Comparison of ENCODE assay signal across 1 cellular context in the genomic region with DNA sequence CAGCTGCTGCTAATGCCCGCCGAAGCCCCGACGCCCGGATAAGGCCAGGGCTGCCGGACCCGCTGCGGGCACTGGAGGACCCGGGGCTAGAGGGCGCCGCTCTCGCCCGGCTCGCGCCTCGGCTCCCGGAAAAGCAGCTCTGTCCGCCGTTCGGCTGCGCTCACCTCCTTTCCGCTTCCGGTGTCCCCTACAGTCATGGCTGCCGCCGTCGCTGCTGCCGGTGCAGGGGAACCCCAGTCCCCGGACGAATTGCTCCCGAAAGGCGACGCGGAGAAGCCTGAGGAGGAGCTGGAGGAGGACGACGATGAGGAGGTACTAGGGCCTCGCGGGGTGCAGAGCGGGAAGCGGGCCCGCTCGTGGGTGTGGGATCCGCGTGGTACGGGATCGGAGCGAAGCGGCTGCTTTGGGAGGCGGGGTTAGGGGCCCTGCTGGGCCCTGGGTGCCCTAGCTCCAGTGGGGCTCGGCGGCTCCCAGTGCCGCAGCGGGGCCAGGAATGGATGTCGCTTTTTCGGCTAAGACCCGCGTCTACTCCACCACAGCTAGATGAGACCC.
A peak's percentile ranks its signal among the peaks of the same experiment; 100 is the strongest.
TF ChIP-seq lines count a peak whose summit lies in the region.

A gene (plus strand): TSS at position 174 of the 552 bp plus-strand sequence. CDS start 22 bp downstream, at position 196.

TF ChIP-seq in H1, 55 proteins besides CTCF, POLR2A, EP300 and RAD21 (continued from another document):
- TF ChIP-seq, protein P1, sequence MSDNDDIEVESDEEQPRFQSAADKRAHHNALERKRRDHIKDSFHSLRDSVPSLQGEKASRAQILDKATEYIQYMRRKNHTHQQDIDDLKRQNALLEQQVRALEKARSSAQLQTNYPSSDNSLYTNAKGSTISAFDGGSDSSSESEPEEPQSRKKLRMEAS (IDR thresholded peaks at IDR 0.05), result peak; percentile 72
- peak; percentile 90 for TF ChIP-seq EGR1 (IDR thresholded peaks at IDR 0.05; ENCODE audit: borderline replicate concordance, low read depth, low read length)
- TF ChIP-seq ASH2L (IDR thresholded peaks at IDR 0.05; ENCODE audit: low read length), result peak; percentile 94
- peak; percentile 68 for TF ChIP-seq KDM4A (IDR thresholded peaks at IDR 0.05; ENCODE audit: low read depth, low read length, severe bottlenecking)
- peak; percentile 98 for TF ChIP-seq TAF1 (IDR thresholded peaks at IDR 0.05; ENCODE audit: low read depth, low read length)
- TF ChIP-seq, protein P2, sequence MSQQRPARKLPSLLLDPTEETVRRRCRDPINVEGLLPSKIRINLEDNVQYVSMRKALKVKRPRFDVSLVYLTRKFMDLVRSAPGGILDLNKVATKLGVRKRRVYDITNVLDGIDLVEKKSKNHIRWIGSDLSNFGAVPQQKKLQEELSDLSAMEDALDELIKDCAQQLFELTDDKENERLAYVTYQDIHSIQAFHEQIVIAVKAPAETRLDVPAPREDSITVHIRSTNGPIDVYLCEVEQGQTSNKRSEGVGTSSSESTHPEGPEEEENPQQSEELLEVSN (IDR thresholded peaks at IDR 0.05), result peak; percentile 48; the same call in 1 of the 2 replicates
- no peak for TF ChIP-seq SUZ12 (IDR thresholded peaks at IDR 0.05; ENCODE audit: low read length)
- TF ChIP-seq RBBP5 (IDR thresholded peaks at IDR 0.05; ENCODE audit: borderline replicate concordance, low read depth, low read length), result peak; percentile 58; the same call in 1 of the 2 replicates
- TF ChIP-seq YY1 (IDR thresholded peaks at IDR 0.05; ENCODE audit: low read depth, low read length), result peak; percentile 98
- TF ChIP-seq GTF2F1 (IDR thresholded peaks at IDR 0.05; ENCODE audit: borderline replicate concordance, low read depth, low read length), result peak; percentile 73; the same call in 1 of the 2 replicates
- TF ChIP-seq ZNF274 (IDR thresholded peaks at IDR 0.05; ENCODE audit: borderline replicate concordance, extremely low read depth, low read length), result no peak
- no peak for TF ChIP-seq BRCA1 (IDR thresholded peaks at IDR 0.05; ENCODE audit: low read depth, low read length)
- no peak for TF ChIP-seq MAFK (IDR thresholded peaks at IDR 0.05; ENCODE audit: low read depth, low read length)
- TF ChIP-seq, protein P3, sequence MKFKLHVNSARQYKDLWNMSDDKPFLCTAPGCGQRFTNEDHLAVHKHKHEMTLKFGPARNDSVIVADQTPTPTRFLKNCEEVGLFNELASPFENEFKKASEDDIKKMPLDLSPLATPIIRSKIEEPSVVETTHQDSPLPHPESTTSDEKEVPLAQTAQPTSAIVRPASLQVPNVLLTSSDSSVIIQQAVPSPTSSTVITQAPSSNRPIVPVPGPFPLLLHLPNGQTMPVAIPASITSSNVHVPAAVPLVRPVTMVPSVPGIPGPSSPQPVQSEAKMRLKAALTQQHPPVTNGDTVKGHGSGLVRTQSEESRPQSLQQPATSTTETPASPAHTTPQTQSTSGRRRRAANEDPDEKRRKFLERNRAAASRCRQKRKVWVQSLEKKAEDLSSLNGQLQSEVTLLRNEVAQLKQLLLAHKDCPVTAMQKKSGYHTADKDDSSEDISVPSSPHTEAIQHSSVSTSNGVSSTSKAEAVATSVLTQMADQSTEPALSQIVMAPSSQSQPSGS (IDR thresholded peaks at IDR 0.05; ENCODE audit: low read length), result no peak
- TF ChIP-seq POLR2AphosphoS5 (IDR thresholded peaks at IDR 0.05; ENCODE audit: low read depth, low read length), result peak; percentile 94
- peak in 1 of 2 experiments; percentile 98; a peak in 2 of 4 replicates for TF ChIP-seq HDAC2 (IDR thresholded peaks at IDR 0.05; ENCODE audit: borderline replicate concordance in 1 of 2, low read depth in 2 of 2, low read length in 2 of 2)
- no peak for TF ChIP-seq CEBPB (IDR thresholded peaks at IDR 0.05; ENCODE audit: low read depth, low read length)
- peak; percentile 100 for TF ChIP-seq PHF8 (conservative IDR thresholded peaks at IDR 0.05; ENCODE audit: low read depth, low read length)
- TF ChIP-seq KDM1A (IDR thresholded peaks at IDR 0.05; ENCODE audit: borderline replicate concordance, low read length), result no peak
- TF ChIP-seq JUND (IDR thresholded peaks at IDR 0.05; ENCODE audit: low read length), result 0 out of 2 replicates have a peak, but pooled peaks have one; percentile 24
- no peak for TF ChIP-seq TEAD4 (IDR thresholded peaks at IDR 0.05; ENCODE audit: low read depth, low read length)
- peak; percentile 80; the same call in 1 of the 2 replicates for TF ChIP-seq SP2 (IDR thresholded peaks at IDR 0.05; ENCODE audit: low read length)
- TF ChIP-seq KDM5A (IDR thresholded peaks at IDR 0.05; ENCODE audit: low read length), result peak; percentile 98
- TF ChIP-seq BCL11A (IDR thresholded peaks at IDR 0.05; ENCODE audit: low read depth in 2 of 2, low read length in 2 of 2), result no peak
- TF ChIP-seq SP1 (IDR thresholded peaks at IDR 0.05; ENCODE audit: low read depth, low read length), result no peak
- TF ChIP-seq SAP30 (IDR thresholded peaks at IDR 0.05; ENCODE audit: insufficient read depth, insufficient replicate concordance, low read length), result no peak
- TF ChIP-seq SP4 (IDR thresholded peaks at IDR 0.05; ENCODE audit: low read length), result no peak
- no peak for TF ChIP-seq CHD2 (IDR thresholded peaks at IDR 0.05; ENCODE audit: low read length)
- peak; percentile 97 for TF ChIP-seq GABPA (IDR thresholded peaks at IDR 0.05; ENCODE audit: borderline replicate concordance, insufficient read depth, low read length)
- no peak for TF ChIP-seq JUN (IDR thresholded peaks at IDR 0.05; ENCODE audit: low read depth, low read length)
- TF ChIP-seq, protein P4, sequence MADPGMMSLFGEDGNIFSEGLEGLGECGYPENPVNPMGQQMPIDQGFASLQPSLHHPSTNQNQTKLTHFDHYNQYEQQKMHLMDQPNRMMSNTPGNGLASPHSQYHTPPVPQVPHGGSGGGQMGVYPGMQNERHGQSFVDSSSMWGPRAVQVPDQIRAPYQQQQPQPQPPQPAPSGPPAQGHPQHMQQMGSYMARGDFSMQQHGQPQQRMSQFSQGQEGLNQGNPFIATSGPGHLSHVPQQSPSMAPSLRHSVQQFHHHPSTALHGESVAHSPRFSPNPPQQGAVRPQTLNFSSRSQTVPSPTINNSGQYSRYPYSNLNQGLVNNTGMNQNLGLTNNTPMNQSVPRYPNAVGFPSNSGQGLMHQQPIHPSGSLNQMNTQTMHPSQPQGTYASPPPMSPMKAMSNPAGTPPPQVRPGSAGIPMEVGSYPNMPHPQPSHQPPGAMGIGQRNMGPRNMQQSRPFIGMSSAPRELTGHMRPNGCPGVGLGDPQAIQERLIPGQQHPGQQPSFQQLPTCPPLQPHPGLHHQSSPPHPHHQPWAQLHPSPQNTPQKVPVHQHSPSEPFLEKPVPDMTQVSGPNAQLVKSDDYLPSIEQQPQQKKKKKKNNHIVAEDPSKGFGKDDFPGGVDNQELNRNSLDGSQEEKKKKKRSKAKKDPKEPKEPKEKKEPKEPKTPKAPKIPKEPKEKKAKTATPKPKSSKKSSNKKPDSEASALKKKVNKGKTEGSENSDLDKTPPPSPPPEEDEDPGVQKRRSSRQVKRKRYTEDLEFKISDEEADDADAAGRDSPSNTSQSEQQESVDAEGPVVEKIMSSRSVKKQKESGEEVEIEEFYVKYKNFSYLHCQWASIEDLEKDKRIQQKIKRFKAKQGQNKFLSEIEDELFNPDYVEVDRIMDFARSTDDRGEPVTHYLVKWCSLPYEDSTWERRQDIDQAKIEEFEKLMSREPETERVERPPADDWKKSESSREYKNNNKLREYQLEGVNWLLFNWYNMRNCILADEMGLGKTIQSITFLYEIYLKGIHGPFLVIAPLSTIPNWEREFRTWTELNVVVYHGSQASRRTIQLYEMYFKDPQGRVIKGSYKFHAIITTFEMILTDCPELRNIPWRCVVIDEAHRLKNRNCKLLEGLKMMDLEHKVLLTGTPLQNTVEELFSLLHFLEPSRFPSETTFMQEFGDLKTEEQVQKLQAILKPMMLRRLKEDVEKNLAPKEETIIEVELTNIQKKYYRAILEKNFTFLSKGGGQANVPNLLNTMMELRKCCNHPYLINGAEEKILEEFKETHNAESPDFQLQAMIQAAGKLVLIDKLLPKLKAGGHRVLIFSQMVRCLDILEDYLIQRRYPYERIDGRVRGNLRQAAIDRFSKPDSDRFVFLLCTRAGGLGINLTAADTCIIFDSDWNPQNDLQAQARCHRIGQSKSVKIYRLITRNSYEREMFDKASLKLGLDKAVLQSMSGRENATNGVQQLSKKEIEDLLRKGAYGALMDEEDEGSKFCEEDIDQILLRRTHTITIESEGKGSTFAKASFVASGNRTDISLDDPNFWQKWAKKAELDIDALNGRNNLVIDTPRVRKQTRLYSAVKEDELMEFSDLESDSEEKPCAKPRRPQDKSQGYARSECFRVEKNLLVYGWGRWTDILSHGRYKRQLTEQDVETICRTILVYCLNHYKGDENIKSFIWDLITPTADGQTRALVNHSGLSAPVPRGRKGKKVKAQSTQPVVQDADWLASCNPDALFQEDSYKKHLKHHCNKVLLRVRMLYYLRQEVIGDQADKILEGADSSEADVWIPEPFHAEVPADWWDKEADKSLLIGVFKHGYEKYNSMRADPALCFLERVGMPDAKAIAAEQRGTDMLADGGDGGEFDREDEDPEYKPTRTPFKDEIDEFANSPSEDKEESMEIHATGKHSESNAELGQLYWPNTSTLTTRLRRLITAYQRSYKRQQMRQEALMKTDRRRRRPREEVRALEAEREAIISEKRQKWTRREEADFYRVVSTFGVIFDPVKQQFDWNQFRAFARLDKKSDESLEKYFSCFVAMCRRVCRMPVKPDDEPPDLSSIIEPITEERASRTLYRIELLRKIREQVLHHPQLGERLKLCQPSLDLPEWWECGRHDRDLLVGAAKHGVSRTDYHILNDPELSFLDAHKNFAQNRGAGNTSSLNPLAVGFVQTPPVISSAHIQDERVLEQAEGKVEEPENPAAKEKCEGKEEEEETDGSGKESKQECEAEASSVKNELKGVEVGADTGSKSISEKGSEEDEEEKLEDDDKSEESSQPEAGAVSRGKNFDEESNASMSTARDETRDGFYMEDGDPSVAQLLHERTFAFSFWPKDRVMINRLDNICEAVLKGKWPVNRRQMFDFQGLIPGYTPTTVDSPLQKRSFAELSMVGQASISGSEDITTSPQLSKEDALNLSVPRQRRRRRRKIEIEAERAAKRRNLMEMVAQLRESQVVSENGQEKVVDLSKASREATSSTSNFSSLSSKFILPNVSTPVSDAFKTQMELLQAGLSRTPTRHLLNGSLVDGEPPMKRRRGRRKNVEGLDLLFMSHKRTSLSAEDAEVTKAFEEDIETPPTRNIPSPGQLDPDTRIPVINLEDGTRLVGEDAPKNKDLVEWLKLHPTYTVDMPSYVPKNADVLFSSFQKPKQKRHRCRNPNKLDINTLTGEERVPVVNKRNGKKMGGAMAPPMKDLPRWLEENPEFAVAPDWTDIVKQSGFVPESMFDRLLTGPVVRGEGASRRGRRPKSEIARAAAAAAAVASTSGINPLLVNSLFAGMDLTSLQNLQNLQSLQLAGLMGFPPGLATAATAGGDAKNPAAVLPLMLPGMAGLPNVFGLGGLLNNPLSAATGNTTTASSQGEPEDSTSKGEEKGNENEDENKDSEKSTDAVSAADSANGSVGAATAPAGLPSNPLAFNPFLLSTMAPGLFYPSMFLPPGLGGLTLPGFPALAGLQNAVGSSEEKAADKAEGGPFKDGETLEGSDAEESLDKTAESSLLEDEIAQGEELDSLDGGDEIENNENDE (IDR thresholded peaks at IDR 0.05; ENCODE audit: insufficient replicate concordance, low read length), result no peak
- TF ChIP-seq SIX5 (IDR thresholded peaks at IDR 0.05; ENCODE audit: low read depth, low read length), result no peak
- no peak for TF ChIP-seq CBX5 (IDR thresholded peaks at IDR 0.05; ENCODE audit: low read depth, low read length)
- TF ChIP-seq HDAC6 (IDR thresholded peaks at IDR 0.05; ENCODE audit: low read depth, low read length), result no peak
- no peak; the same call in 1 of the 2 replicates for TF ChIP-seq SRF (IDR thresholded peaks at IDR 0.05; ENCODE audit: low read depth, low read length)
- peak; percentile 63; the same call in 1 of the 2 replicates for TF ChIP-seq CREB1 (IDR thresholded peaks at IDR 0.05)
- no peak for TF ChIP-seq EZH2 (IDR thresholded peaks at IDR 0.05; ENCODE audit: low read depth, low read length, severe bottlenecking)
- TF ChIP-seq TAF7 (optimal IDR thresholded peaks at IDR 0.05; ENCODE audit: borderline replicate concordance, low read depth, low read length), result peak; percentile 95
- TF ChIP-seq NRF1 (IDR thresholded peaks at IDR 0.05; ENCODE audit: low read depth, low read length), result no peak
- TF ChIP-seq BACH1 (IDR thresholded peaks at IDR 0.05; ENCODE audit: low read length), result no peak
- TF ChIP-seq CTBP2 (IDR thresholded peaks at IDR 0.05; ENCODE audit: borderline replicate concordance, insufficient read depth, insufficient read length, low read length), result no peak
- TF ChIP-seq RFX5 (IDR thresholded peaks at IDR 0.05; ENCODE audit: borderline replicate concordance, low read depth, low read length), result no peak
- no peak for TF ChIP-seq POU5F1 (IDR thresholded peaks at IDR 0.05; ENCODE audit: low read depth, low read length)
- no peak for TF ChIP-seq SIRT6 (IDR thresholded peaks at IDR 0.05; ENCODE audit: low read length)
- TF ChIP-seq CBX8 (IDR thresholded peaks at IDR 0.05; ENCODE audit: borderline replicate concordance, low read depth, low read length), result no peak
- TF ChIP-seq CHD1 (IDR thresholded peaks at IDR 0.05; ENCODE audit: low read depth, low read length), result no peak
- TF ChIP-seq, protein P5, sequence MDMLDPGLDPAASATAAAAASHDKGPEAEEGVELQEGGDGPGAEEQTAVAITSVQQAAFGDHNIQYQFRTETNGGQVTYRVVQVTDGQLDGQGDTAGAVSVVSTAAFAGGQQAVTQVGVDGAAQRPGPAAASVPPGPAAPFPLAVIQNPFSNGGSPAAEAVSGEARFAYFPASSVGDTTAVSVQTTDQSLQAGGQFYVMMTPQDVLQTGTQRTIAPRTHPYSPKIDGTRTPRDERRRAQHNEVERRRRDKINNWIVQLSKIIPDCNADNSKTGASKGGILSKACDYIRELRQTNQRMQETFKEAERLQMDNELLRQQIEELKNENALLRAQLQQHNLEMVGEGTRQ (IDR thresholded peaks at IDR 0.05; ENCODE audit: low read length), result no peak; the same call in 1 of the 2 replicates
- no peak for TF ChIP-seq TCF12 (IDR thresholded peaks at IDR 0.05; ENCODE audit: low read depth, low read length)
- TF ChIP-seq FOSL1 (IDR thresholded peaks at IDR 0.05; ENCODE audit: insufficient read depth, low read depth, low read length), result no peak
- peak; percentile 93 for TF ChIP-seq TBP (IDR thresholded peaks at IDR 0.05; ENCODE audit: low read depth, low read length)
- TF ChIP-seq, protein P6, sequence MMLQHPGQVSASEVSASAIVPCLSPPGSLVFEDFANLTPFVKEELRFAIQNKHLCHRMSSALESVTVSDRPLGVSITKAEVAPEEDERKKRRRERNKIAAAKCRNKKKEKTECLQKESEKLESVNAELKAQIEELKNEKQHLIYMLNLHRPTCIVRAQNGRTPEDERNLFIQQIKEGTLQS (IDR thresholded peaks at IDR 0.05; ENCODE audit: insufficient read depth, low read depth, low read length), result no peak
- TF ChIP-seq RXRA (IDR thresholded peaks at IDR 0.05; ENCODE audit: insufficient read depth, low read depth, low read length), result no peak
